In genomic region chr12:45669762-45670161, GRCh38 we compare ENCODE assay signal across 23 cellular contexts. TPM values are rescaled to one million over a fixed set of nuclear protein-coding genes. Genes with fewer than 3 reads are reported as not detected.
DNase-seq lines count a peak whose midpoint lies in the region; ATAC-seq, FAIRE-seq and TF ChIP-seq lines count a peak whose summit lies in the region.
"Had no signal": no experiment of that assay in that cellular context is flagged by ENCODE, and none has a peak within 500 bp of the region (broad histone marks: within the 10 kb centered on the region; RNA-seq: fewer than 3 reads in every experiment).

No MANE protein-coding gene starts in this region.

- no peaks in the 10 kb centered on the region for H3K9me3 ChIP-seq in GM12878 (replicated peaks; ENCODE audit: control insufficient read depth, insufficient read depth, low read length)
- H3K9me3 ChIP-seq: colonic mucosa, thyroid gland had no signal

- POLR2A ChIA-PET in GM12878 (lab: Charles Lee), result interaction anchor here (1.2 kb wide), 1 partner anchor 10 kb away, joined by 4 read pairs; no protein-coding TSS in a partner anchor

- in situ Hi-C loops in GM12878 (cut with MboI), result no loop called here

- H3K4me3 Mint-ChIP-seq in T-helper 2 cell treated with Interferon-gamma antibody and Interleukin-4, amounts not matched to agents 5 μg/mL and 100 μg/mL, for 36 hours, result peak overlapping the region; percentile 19
- H3K4me3 Mint-ChIP-seq in natural killer cell, result peak overlapping the region; percentile 92

- no peak for TF ChIP-seq RAD21 in GM12878 (IDR thresholded peaks at IDR 0.05; ENCODE audit: insufficient read depth, low read depth, low read length)

- peak overlapping the region; percentile 85 for H3K4me2 ChIP-seq in GM12878 (ENCODE audit: control insufficient read depth, insufficient read depth)

- SMC1A ChIA-PET in GM12878 (lab: Charles Lee; ENCODE audit: uncharacterized antibody, unreplicated experiment), result interaction anchor here (0.5 to 2.9 kb wide), 7 partner anchors 10 to 1453 kb away, joined by 3 to 20 read pairs (median 3); no protein-coding TSS in a partner anchor

- H4K20me1 ChIP-seq in GM12878 (ENCODE audit: control insufficient read depth, insufficient read depth), result no peaks in the 10 kb centered on the region

- BruUV-seq in GM12878 (replicated peaks; lab: Mats Ljungman, UMichigan), result no TSS peak

- 0 out of 2 replicates have a peak overlapping the region, but pooled peaks have one; percentile 12 for H3K9ac ChIP-seq in GM12878 (ENCODE audit: control insufficient read depth, insufficient read depth, low read length)

- RAD21 ChIA-PET in GM12878 (lab: Charles Lee; ENCODE audit: unreplicated experiment), result interaction anchor here (0.6 to 2.9 kb wide), 5 partner anchors 50 to 125 kb away, joined by 3 to 15 read pairs (median 3); no protein-coding TSS in a partner anchor

- DNase-seq in T-helper 2 cell treated with Interferon-gamma antibody and Interleukin-4, amounts not matched to agents 5 μg/mL and 100 μg/mL, for 36 hours (ENCODE audit: low spot score), result no peak
- DNase-seq in T-helper 2 cell, result no peak
- no peak for DNase-seq in HL-60 (ENCODE audit: low read depth in 1 of 2, low spot score in 1 of 2)
- no peak for DNase-seq in GM12878 (ENCODE audit: low read depth, low spot score)
- DNase-seq in natural killer cell, result no peak
- no peak for DNase-seq in NCI-H2196 treated with DMSO at 0.1 percent for 48 hours (lab: John Stamatoyannopoulos, UW; ENCODE audit: unreplicated experiment)
- no peak for DNase-seq in head of caudate nucleus
- DNase-seq: activated CD4-positive, alpha-beta T cell treated with anti-CD3 and anti-CD28 coated beads for 48 hours; activated T-cell treated with anti-CD3 and anti-CD28 coated beads, Interleukin-2, amount 50 U/mL, for 4 hours; colonic mucosa; DMS53; H7; left colon; NCI-H1105 treated with DMSO at 0.1 percent for 48 hours; NCI-H526; occipital lobe; stimulated activated CD4-positive, alpha-beta T cell treated with anti-CD3 and anti-CD28 coated beads, Interleukin-15, amount 100 ng/mL, for 24 hours; thyroid gland had no signal

- H3K36me3 ChIP-seq in GM12878 (ENCODE audit: control insufficient read depth in 2 of 2, insufficient read depth in 2 of 2, low read length in 1 of 2), result no peaks in the 10 kb centered on the region
- H3K36me3 ChIP-seq: colonic mucosa, thyroid gland had no signal

- peaks cover 13% of the 10 kb centered on the region for H3K36me3 Mint-ChIP-seq in T-helper 2 cell treated with Interferon-gamma antibody and Interleukin-4, amounts not matched to agents 5 μg/mL and 100 μg/mL, for 36 hours (ENCODE audit: low read depth)
- no peaks in the 10 kb centered on the region for H3K36me3 Mint-ChIP-seq in natural killer cell
- H3K36me3 Mint-ChIP-seq: activated naive CD4-positive, alpha-beta T cell treated with anti-CD3 and anti-CD28 coated beads, Interleukin-2, amount 50 U/mL, for 24 hours; stimulated activated memory B cell treated with anti-CD40 and anti-IgM and Interleukin-4, amounts not matched to agents 10 μg/mL and 1 μg/mL and 100 μg/mL, for 72 hours had no signal

- peak overlapping the region; percentile 53 for H3K27ac Mint-ChIP-seq in T-helper 2 cell treated with Interferon-gamma antibody and Interleukin-4, amounts not matched to agents 5 μg/mL and 100 μg/mL, for 36 hours
- peak overlapping the region; percentile 92 to 96 for H3K27ac Mint-ChIP-seq in natural killer cell

- TF ChIP-seq CTCF in HL-60 (IDR thresholded peaks at IDR 0.05; ENCODE audit: insufficient read depth, low read length), result no peak
- TF ChIP-seq CTCF in GM12878 (IDR thresholded peaks at IDR 0.05 in 2 of 3, conservative IDR thresholded peaks at IDR 0.05 in 1 of 3; ENCODE audit: control insufficient read depth in 2 of 3, extremely low read depth in 1 of 3, insufficient read depth in 1 of 3, low read depth in 3 of 3, low read length in 3 of 3), result no peak
- no peak for TF ChIP-seq CTCF in natural killer cell (IDR thresholded peaks at IDR 0.05)

- no peak overlapping the region for H3K4me3 ChIP-seq in HL-60 (replicated peaks; ENCODE audit: insufficient read depth, low read length)
- peak overlapping the region; percentile 10; the same call in 1 of the 2 replicates for H3K4me3 ChIP-seq in GM12878
- H3K4me3 ChIP-seq: colonic mucosa, K562, thyroid gland had no signal

- peaks cover 19% of the 10 kb centered on the region for H3K4me1 ChIP-seq in GM12878 (ENCODE audit: control insufficient read depth, insufficient read depth, low read length)
- H3K4me1 ChIP-seq: colonic mucosa, thyroid gland had no signal

- no peak for TF ChIP-seq POLR2A in GM12878 (IDR thresholded peaks at IDR 0.05; ENCODE audit: low read depth, low read length)

- peaks cover 33% of the 10 kb centered on the region for H3K4me1 Mint-ChIP-seq in T-helper 2 cell treated with Interferon-gamma antibody and Interleukin-4, amounts not matched to agents 5 μg/mL and 100 μg/mL, for 36 hours (ENCODE audit: low read depth)
- H3K4me1 Mint-ChIP-seq in natural killer cell, result peaks cover 17 to 21% of the 10 kb centered on the region in 2 donors

- 29% methylated on average over 2 of the region's 2 CpGs for WGBS in GM12878 (ENCODE audit: insufficient coverage, insufficient replicate concordance, low lambda C conversion rate, missing lambda C conversion rate)

- H3K27me3 ChIP-seq in HL-60 (ENCODE audit: insufficient read depth, poor library complexity, severe bottlenecking) (no peaks in the 10 kb centered on the region), GM12878 (replicated peaks in 1 of 2; ENCODE audit: control insufficient read depth in 2 of 2, insufficient read depth in 2 of 2, low read length in 1 of 2) (no peaks in the 10 kb centered on the region)
- H3K27me3 ChIP-seq: colonic mucosa, thyroid gland had no signal

- FAIRE-seq in GM12878 (lab: Jason Lieb, UNC), result no peak
- FAIRE-seq: frontal cortex, K562 had no signal

- no peaks in the 10 kb centered on the region for H3K9me3 Mint-ChIP-seq in T-helper 2 cell treated with Interferon-gamma antibody and Interleukin-4, amounts not matched to agents 5 μg/mL and 100 μg/mL, for 36 hours
- no peaks in the 10 kb centered on the region for H3K9me3 Mint-ChIP-seq in natural killer cell
- H3K9me3 Mint-ChIP-seq: activated naive CD4-positive, alpha-beta T cell treated with anti-CD3 and anti-CD28 coated beads, Interleukin-2, amount 50 U/mL, for 24 hours; activated T-cell treated with anti-CD3 and anti-CD28 coated beads, Interleukin-2, amount 50 U/mL, for 4 hours; stimulated activated memory B cell treated with anti-CD40 and anti-IgM and Interleukin-4, amounts not matched to agents 10 μg/mL and 1 μg/mL and 100 μg/mL, for 72 hours had no signal

- CTCF ChIA-PET in GM12878 (lab: Yijun Ruan, JAX), result interaction anchor here (0.8 to 2.4 kb wide), 4 partner anchors 48 to 126 kb away, joined by 3 to 13 read pairs (median 6); no protein-coding TSS in a partner anchor

- intact Hi-C loops in GM12878 (cut with micrococcal nuclease; ENCODE audit: unreplicated experiment) (loop anchor here (2.0 to 5.0 kb wide), 3 partner anchors 57 to 127 kb away; no protein-coding TSS in a partner anchor), natural killer cell (cut with micrococcal nuclease) (loop anchor here (1.0 kb wide), 1 partner anchor 59 kb away; no protein-coding TSS in a partner anchor), head of caudate nucleus (cut with DNase I) (no loop called here)

- H2AFZ ChIP-seq in GM12878 (ENCODE audit: control insufficient read depth, low read depth, low read length), result no peak overlapping the region

- H3K27ac ChIP-seq in HL-60 (replicated peaks) (peak overlapping the region; percentile 15; the same call in 1 of the 2 replicates), GM12878 (ENCODE audit: control insufficient read depth, insufficient read depth) (no peak overlapping the region)
- H3K27ac ChIP-seq: colonic mucosa, thyroid gland had no signal

- ATAC-seq in GM12878 (no peak), natural killer cell (no peak), HG03196 (IDR thresholded peaks at IDR 0.05; ENCODE audit: unreplicated experiment) (no peak)
- ATAC-seq: K562 had no signal

- peaks cover 28% of the 10 kb centered on the region for H3K27me3 Mint-ChIP-seq in T-helper 2 cell treated with Interferon-gamma antibody and Interleukin-4, amounts not matched to agents 5 μg/mL and 100 μg/mL, for 36 hours (ENCODE audit: low read depth)
- no peaks in the 10 kb centered on the region for H3K27me3 Mint-ChIP-seq in natural killer cell (ENCODE audit: low read depth in 2 of 2)
- H3K27me3 Mint-ChIP-seq: activated naive CD4-positive, alpha-beta T cell treated with anti-CD3 and anti-CD28 coated beads, Interleukin-2, amount 50 U/mL, for 24 hours; stimulated activated memory B cell treated with anti-CD40 and anti-IgM and Interleukin-4, amounts not matched to agents 10 μg/mL and 1 μg/mL and 100 μg/mL, for 72 hours had no signal

- no peak for TF ChIP-seq EP300 in GM12878 (IDR thresholded peaks at IDR 0.05; ENCODE audit: borderline replicate concordance in 1 of 2, control insufficient read depth in 1 of 2, low read depth in 2 of 2, low read length in 2 of 2)

- H3K79me2 ChIP-seq in GM12878 (ENCODE audit: control insufficient read depth, insufficient read depth, low read length), result no peaks in the 10 kb centered on the region

TF ChIP-seq in GM12878, 131 proteins besides CTCF, POLR2A, EP300 and RAD21 (continues in another document):
- TF ChIP-seq MEF2A (IDR thresholded peaks at IDR 0.05; ENCODE audit: insufficient read depth, low read depth, low read length), result no peak
- no peak for TF ChIP-seq GABPA (IDR thresholded peaks at IDR 0.05; ENCODE audit: low read depth)
- no peak for TF ChIP-seq CEBPB (IDR thresholded peaks at IDR 0.05; ENCODE audit: borderline replicate concordance in 1 of 2, low read depth in 2 of 2, low read length in 2 of 2)
- TF ChIP-seq TCF3 (IDR thresholded peaks at IDR 0.05; ENCODE audit: borderline replicate concordance, insufficient read depth, low read depth, low read length), result no peak

RNA-seq across cellular contexts. Expression of gene ARID2, which starts 59.7 kb away (rescaled TPM):
- 223 and 230 TPM in 2 replicates for total RNA-seq in GM12878 (2013; cell fraction: nucleolus; rRNA removed)
- 20.6 and 20.7 TPM in 2 replicates for total RNA-seq in GM12878 (2014; rRNA removed)
- 23.3 and 24.2 TPM in 2 replicates for total RNA-seq in GM12878 (2014; rRNA removed; fragmentation: Illumina TruSeq; extraction: Trizol)
- 19.8 and 21.3 TPM in 2 replicates for total RNA-seq in GM12878 (2021)
- polyA plus RNA-seq in GM12878 (2011; ENCODE audit: low read depth), result 3.8 TPM
- 29.8 and 30.2 TPM in 2 replicates for polyA plus RNA-seq in GM12878 (2011; rRNA removed)
- 18.6 and 19.1 TPM in 2 replicates for polyA plus RNA-seq in GM12878 (2011; cell fraction: cytosol; rRNA removed)
- polyA plus RNA-seq in GM12878 (2011; cell fraction: nucleus; rRNA removed), result 29.1 and 41.0 TPM in 2 replicates
- polyA plus RNA-seq in GM12878 (2012), result 5.5 and 5.6 TPM in 2 replicates
- 13.5 and 13.6 TPM in 2 replicates for polyA plus RNA-seq in GM12878 (2014; fragmentation: Illumina TruSeq; extraction: Trizol)
- 10 to 100 TPM in 1 of 2 experiments, 1 to 10 TPM in 1; 9.7 to 24.7 TPM for polyA plus RNA-seq in GM12878 (2014; fragmentation: Nextera tagmentation; extraction: Ambion mirVana)
- 8.5 and 9.2 TPM in 2 replicates for polyA plus RNA-seq in GM12878 (2014; rRNA removed)
- 10 to 100 TPM; 16.5 to 20.0 TPM for polyA plus RNA-seq in GM12878 (2016; fragmentation: Nextera tagmentation; extraction: Ambion mirVana)
- polyA minus RNA-seq in GM12878 (2011; rRNA and poly(A)+ RNA removed), result 103 and 134 TPM in 2 replicates
- polyA minus RNA-seq in GM12878 (2011; cell fraction: cytosol; rRNA and poly(A)+ RNA removed), result 21.1 and 27.6 TPM in 2 replicates
- 91.2 and 134 TPM in 2 replicates for polyA minus RNA-seq in GM12878 (2011; cell fraction: nucleus; rRNA and poly(A)+ RNA removed)
- total RNA-seq in natural killer cell, result 10 to 100 TPM; 75.2 to 95.7 (median 79.8) TPM
